Comparison of ENCODE assay signal across 8 cellular contexts in the genomic region with DNA sequence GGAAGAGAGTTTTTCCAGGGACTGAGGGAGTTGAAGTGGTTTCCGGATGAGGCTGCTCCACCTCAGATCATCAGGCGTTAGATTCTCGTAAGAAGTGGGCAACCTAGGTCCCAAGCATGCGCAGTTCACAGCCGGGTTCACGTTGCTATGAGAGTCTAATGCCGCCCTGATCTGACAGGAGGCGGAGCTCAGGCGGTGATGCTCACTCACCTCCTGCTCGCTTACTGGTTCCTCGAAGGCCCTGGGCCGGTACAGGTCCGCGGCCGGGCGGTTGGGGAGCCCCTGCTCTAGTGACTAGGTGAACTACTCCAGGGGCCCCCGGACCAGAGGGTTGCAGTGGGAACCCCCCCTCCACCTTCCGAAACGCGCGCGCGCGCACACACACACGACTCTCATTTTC. TPM values are rescaled to one million over a fixed set of nuclear protein-coding genes. Genes with fewer than 3 reads are reported as not detected.
DNase-seq lines count a peak whose midpoint lies in the region; ATAC-seq and TF ChIP-seq lines count a peak whose summit lies in the region.

No MANE protein-coding gene starts in this region.

- peaks cover 29% of the 10 kb centered on the region for H3K27me3 Mint-ChIP-seq in GM23338 (ENCODE audit: insufficient read depth, low read depth, poor library complexity)
- peaks cover 28% of the 10 kb centered on the region for H3K27me3 Mint-ChIP-seq in nephron progenitor cell (ENCODE audit: low read depth, poor library complexity)

- in situ Hi-C loops in HAP-1 (cut with MboI; ENCODE audit: low sequenced_read_pairs) = no loop called here

- H3K27me3 ChIP-seq in ACC112 (ENCODE audit: insufficient read depth, low read length) (no peaks in the 10 kb centered on the region), GM23338 (ENCODE audit: insufficient read depth) (peaks cover 35% of the 10 kb centered on the region), HAP-1 (ENCODE audit: low read depth) (no peaks in the 10 kb centered on the region)

- H3F3A ChIP-seq in GM23338 (replicated peaks; ENCODE audit: low read depth) = no peaks in the 10 kb centered on the region

- peaks cover 14% of the 10 kb centered on the region for H4K20me1 ChIP-seq in GM23338 (replicated peaks; ENCODE audit: insufficient read depth)

- H3K9me2 ChIP-seq in GM23338 (ENCODE audit: insufficient read depth) = no peaks in the 10 kb centered on the region

- H3K4me3 Mint-ChIP-seq in GM23338 = peak overlapping the region; percentile 59
- H3K4me3 Mint-ChIP-seq in nephron progenitor cell = peak overlapping the region; percentile 58

- peaks cover 35% of the 10 kb centered on the region for H3K79me2 ChIP-seq in ACC112 (ENCODE audit: control insufficient read depth, insufficient read depth, low read length, unreplicated experiment)
- peaks cover 36% of the 10 kb centered on the region for H3K79me2 ChIP-seq in GM23338 (replicated peaks; ENCODE audit: insufficient read depth)

- no peak for TF ChIP-seq CTCF in GM23338 (conservative IDR thresholded peaks at IDR 0.05; ENCODE audit: low read depth in 2 of 2)
- no peak for TF ChIP-seq CTCF in nephron progenitor cell (IDR thresholded peaks at IDR 0.05)

- peaks cover 23% of the 10 kb centered on the region for H3K9me3 Mint-ChIP-seq in GM23338
- H3K9me3 Mint-ChIP-seq in nephron progenitor cell = peaks cover 20% of the 10 kb centered on the region

- peaks cover 6% of the 10 kb centered on the region for H3K9me3 ChIP-seq in HAP-1

- H3K36me3 ChIP-seq in ACC112 (ENCODE audit: insufficient read depth, low read length) = no peaks in the 10 kb centered on the region
- no peaks in the 10 kb centered on the region for H3K36me3 ChIP-seq in GM23338 (ENCODE audit: insufficient read depth)
- no peaks in the 10 kb centered on the region for H3K36me3 ChIP-seq in HAP-1 (replicated peaks)

- peaks cover 12% of the 10 kb centered on the region for H3K4me1 ChIP-seq in ACC112 (ENCODE audit: control insufficient read depth, insufficient read depth, low read length, unreplicated experiment)
- peaks cover 30% of the 10 kb centered on the region for H3K4me1 ChIP-seq in GM23338 (ENCODE audit: insufficient read depth)
- H3K4me1 ChIP-seq in HAP-1 = peaks cover 18% of the 10 kb centered on the region

- H3K4me2 ChIP-seq in GM23338 = no peak overlapping the region

- peak overlapping the region; percentile 98 for H3K4me3 ChIP-seq in ACC112 (ENCODE audit: low read depth, low read length)
- no peak overlapping the region for H3K4me3 ChIP-seq in GM23338
- H3K4me3 ChIP-seq in HAP-1 = no peak overlapping the region

- H3K36me3 Mint-ChIP-seq in GM23338 (ENCODE audit: low read depth) = peaks cover 17% of the 10 kb centered on the region
- H3K36me3 Mint-ChIP-seq in nephron progenitor cell (ENCODE audit: low read depth) = peaks cover 8% of the 10 kb centered on the region

- peaks cover 28% of the 10 kb centered on the region for H3K4me1 Mint-ChIP-seq in GM23338
- peaks cover 27% of the 10 kb centered on the region for H3K4me1 Mint-ChIP-seq in nephron progenitor cell

- H3K27ac ChIP-seq in ACC112 (ENCODE audit: low read depth, low read length) (no peak overlapping the region), GM23338 (ENCODE audit: low read depth) (no peak overlapping the region), caudate nucleus (ENCODE audit: low read depth, low read length) (peak overlapping the region; percentile 98)

- H2AFZ ChIP-seq in ACC112 (ENCODE audit: low read length, unreplicated experiment) (peak overlapping the region; percentile 86), GM23338 (no peak overlapping the region)

- ATAC-seq in GM23338 (no peak), GM21390 (IDR thresholded peaks at IDR 0.05; ENCODE audit: unreplicated experiment) (no peak)

- DNase-seq in GM23338 (ENCODE audit: low spot score) (peak; percentile 42), caudate nucleus (lab: John Stamatoyannopoulos, UW) (no peak), nephron progenitor cell (no peak), SHP77 treated with DMSO at 0.1 percent for 48 hours (lab: John Stamatoyannopoulos, UW) (no peak), HAP-1 (ENCODE audit: low spot score in 2 of 2) (no peak), cerebellar cortex (ENCODE audit: low spot score) (no peak)

- H3K27ac Mint-ChIP-seq in GM23338 (no peak overlapping the region), nephron progenitor cell (no peak overlapping the region)

TF ChIP-seq in GM23338, 12 proteins besides CTCF, POLR2A, EP300 and RAD21:
- no peak for TF ChIP-seq EZH2 (IDR thresholded peaks at IDR 0.05; ENCODE audit: low read depth, unreplicated experiment)
- TF ChIP-seq, protein P1, sequence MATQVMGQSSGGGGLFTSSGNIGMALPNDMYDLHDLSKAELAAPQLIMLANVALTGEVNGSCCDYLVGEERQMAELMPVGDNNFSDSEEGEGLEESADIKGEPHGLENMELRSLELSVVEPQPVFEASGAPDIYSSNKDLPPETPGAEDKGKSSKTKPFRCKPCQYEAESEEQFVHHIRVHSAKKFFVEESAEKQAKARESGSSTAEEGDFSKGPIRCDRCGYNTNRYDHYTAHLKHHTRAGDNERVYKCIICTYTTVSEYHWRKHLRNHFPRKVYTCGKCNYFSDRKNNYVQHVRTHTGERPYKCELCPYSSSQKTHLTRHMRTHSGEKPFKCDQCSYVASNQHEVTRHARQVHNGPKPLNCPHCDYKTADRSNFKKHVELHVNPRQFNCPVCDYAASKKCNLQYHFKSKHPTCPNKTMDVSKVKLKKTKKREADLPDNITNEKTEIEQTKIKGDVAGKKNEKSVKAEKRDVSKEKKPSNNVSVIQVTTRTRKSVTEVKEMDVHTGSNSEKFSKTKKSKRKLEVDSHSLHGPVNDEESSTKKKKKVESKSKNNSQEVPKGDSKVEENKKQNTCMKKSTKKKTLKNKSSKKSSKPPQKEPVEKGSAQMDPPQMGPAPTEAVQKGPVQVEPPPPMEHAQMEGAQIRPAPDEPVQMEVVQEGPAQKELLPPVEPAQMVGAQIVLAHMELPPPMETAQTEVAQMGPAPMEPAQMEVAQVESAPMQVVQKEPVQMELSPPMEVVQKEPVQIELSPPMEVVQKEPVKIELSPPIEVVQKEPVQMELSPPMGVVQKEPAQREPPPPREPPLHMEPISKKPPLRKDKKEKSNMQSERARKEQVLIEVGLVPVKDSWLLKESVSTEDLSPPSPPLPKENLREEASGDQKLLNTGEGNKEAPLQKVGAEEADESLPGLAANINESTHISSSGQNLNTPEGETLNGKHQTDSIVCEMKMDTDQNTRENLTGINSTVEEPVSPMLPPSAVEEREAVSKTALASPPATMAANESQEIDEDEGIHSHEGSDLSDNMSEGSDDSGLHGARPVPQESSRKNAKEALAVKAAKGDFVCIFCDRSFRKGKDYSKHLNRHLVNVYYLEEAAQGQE (IDR thresholded peaks at IDR 0.05; ENCODE audit: unreplicated experiment) = no peak

RNA-seq across cellular contexts. Expression of gene RNF130, which starts 1.0 kb away (rescaled TPM):
- 65.1 and 97.3 TPM in 2 replicates for total RNA-seq in GM23338 (2014; rRNA removed; shearing (Covaris generic))
- polyA plus RNA-seq in GM23338 (2016; fragmentation: Nextera tagmentation; extraction: Ambion mirVana) = 55.1 and 60.1 TPM in 2 replicates
